ENCODE assay signal across 16 cellular contexts in the genomic region with DNA sequence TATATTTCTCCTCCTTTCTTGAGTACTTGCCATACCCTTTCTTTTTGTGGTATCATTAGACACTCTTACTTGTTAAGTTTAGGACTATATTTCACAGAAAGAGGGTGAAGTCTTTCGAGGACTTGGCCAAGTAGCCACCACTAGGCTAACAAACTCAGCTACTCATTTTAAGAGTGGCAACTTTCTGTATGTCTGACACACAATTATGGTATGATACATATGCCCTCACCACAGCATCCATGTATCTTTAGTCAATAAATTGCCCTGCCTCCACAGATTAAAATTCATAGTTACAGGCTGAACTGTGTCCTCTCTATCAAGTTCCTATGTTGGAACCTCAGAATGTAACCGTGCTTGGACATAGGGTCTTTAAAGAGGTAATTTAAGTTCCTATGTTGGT. TPM values are rescaled to one million over a fixed set of nuclear protein-coding genes. Genes with fewer than 3 reads are reported as not detected.
A peak's percentile ranks its signal among the peaks of the same experiment; 100 is the strongest.
DNase-seq lines count a peak whose midpoint lies in the region; ATAC-seq and TF ChIP-seq lines count a peak whose summit lies in the region.
"Had no signal": no experiment of that assay in that cellular context is flagged by ENCODE, and none has a peak within 500 bp of the region (broad histone marks: within the 10 kb centered on the region; RNA-seq: fewer than 3 reads in every experiment).

No MANE protein-coding gene starts in this region.

- no peaks in the 10 kb centered on the region for H3K9me3 ChIP-seq in neutrophil
- H3K9me3 ChIP-seq: A549, BE2C had no signal

- no peaks in the 10 kb centered on the region for H3K9me3 Mint-ChIP-seq in activated naive CD8-positive, alpha-beta T cell treated with anti-CD3 and anti-CD28 coated beads, Interleukin-2, amount 50 U/mL, for 24 hours
- H3K9me3 Mint-ChIP-seq in activated naive CD8-positive, alpha-beta T cell treated with anti-CD3 and anti-CD28 coated beads for 36 hours = no peaks in the 10 kb centered on the region
- no peaks in the 10 kb centered on the region for H3K9me3 Mint-ChIP-seq in activated T-helper 17 cell treated with anti-CD3 and anti-CD28 coated beads, Interleukin-2, amount 50 U/mL, for 72 hours
- H3K9me3 Mint-ChIP-seq: CD4-positive, alpha-beta memory T cell; HFFc6 had no signal

- DNase-seq in activated naive CD8-positive, alpha-beta T cell treated with anti-CD3 and anti-CD28 coated beads, Interleukin-2, amount 50 U/mL, for 24 hours = no peak
- DNase-seq in activated naive CD8-positive, alpha-beta T cell treated with anti-CD3 and anti-CD28 coated beads for 36 hours = no peak
- DNase-seq in stimulated activated CD4-positive, alpha-beta T cell treated with anti-CD3 and anti-CD28 coated beads, Interleukin-4, amount 100 ng/mL, for 24 hours = no peak
- DNase-seq: BE2C; CD4-positive, alpha-beta memory T cell; COR-L47; DMS153; DND-41; GDM1; HCEC 1CT; HFFc6 had no signal

- no peaks in the 10 kb centered on the region for H3K27me3 Mint-ChIP-seq in activated naive CD8-positive, alpha-beta T cell treated with anti-CD3 and anti-CD28 coated beads, Interleukin-2, amount 50 U/mL, for 24 hours
- H3K27me3 Mint-ChIP-seq in activated naive CD8-positive, alpha-beta T cell treated with anti-CD3 and anti-CD28 coated beads for 36 hours = no peaks in the 10 kb centered on the region
- H3K27me3 Mint-ChIP-seq in activated T-helper 17 cell treated with anti-CD3 and anti-CD28 coated beads, Interleukin-2, amount 50 U/mL, for 72 hours = no peaks in the 10 kb centered on the region
- H3K27me3 Mint-ChIP-seq: CD4-positive, alpha-beta memory T cell had no signal

- TF ChIP-seq CTCF in neutrophil (IDR thresholded peaks at IDR 0.05) = no peak

- H3K4me1 Mint-ChIP-seq in activated naive CD8-positive, alpha-beta T cell treated with anti-CD3 and anti-CD28 coated beads, Interleukin-2, amount 50 U/mL, for 24 hours = peaks cover 57% of the 10 kb centered on the region
- H3K4me1 Mint-ChIP-seq in activated naive CD8-positive, alpha-beta T cell treated with anti-CD3 and anti-CD28 coated beads for 36 hours = peaks cover 37% of the 10 kb centered on the region
- peaks cover 24% of the 10 kb centered on the region for H3K4me1 Mint-ChIP-seq in activated T-helper 17 cell treated with anti-CD3 and anti-CD28 coated beads, Interleukin-2, amount 50 U/mL, for 72 hours

- peaks cover 11 to 37% of the 10 kb centered on the region in 2 experiments for H3K4me1 ChIP-seq in neutrophil (ENCODE audit: control insufficient read depth in 1 of 2, insufficient read depth in 1 of 2, low read depth in 1 of 2, low read length in 1 of 2)
- H3K4me1 ChIP-seq: A549 had no signal

- H3K4me3 Mint-ChIP-seq in activated naive CD8-positive, alpha-beta T cell treated with anti-CD3 and anti-CD28 coated beads, Interleukin-2, amount 50 U/mL, for 24 hours = no peak overlapping the region
- H3K4me3 Mint-ChIP-seq in activated naive CD8-positive, alpha-beta T cell treated with anti-CD3 and anti-CD28 coated beads for 36 hours = no peak overlapping the region
- H3K4me3 Mint-ChIP-seq in activated T-helper 17 cell treated with anti-CD3 and anti-CD28 coated beads, Interleukin-2, amount 50 U/mL, for 72 hours = no peak overlapping the region
- H3K4me3 Mint-ChIP-seq: CD4-positive, alpha-beta memory T cell; HFFc6 had no signal

- H3K36me3 Mint-ChIP-seq in activated naive CD8-positive, alpha-beta T cell treated with anti-CD3 and anti-CD28 coated beads, Interleukin-2, amount 50 U/mL, for 24 hours (ENCODE audit: low read depth) = peaks cover 28% of the 10 kb centered on the region
- peaks cover 14% of the 10 kb centered on the region for H3K36me3 Mint-ChIP-seq in activated naive CD8-positive, alpha-beta T cell treated with anti-CD3 and anti-CD28 coated beads for 36 hours
- peaks cover 58% of the 10 kb centered on the region for H3K36me3 Mint-ChIP-seq in activated T-helper 17 cell treated with anti-CD3 and anti-CD28 coated beads, Interleukin-2, amount 50 U/mL, for 72 hours (ENCODE audit: low read depth)

- H3K27ac Mint-ChIP-seq in activated naive CD8-positive, alpha-beta T cell treated with anti-CD3 and anti-CD28 coated beads, Interleukin-2, amount 50 U/mL, for 24 hours = peak overlapping the region; percentile 57
- H3K27ac Mint-ChIP-seq in activated naive CD8-positive, alpha-beta T cell treated with anti-CD3 and anti-CD28 coated beads for 36 hours = no peak overlapping the region
- peak overlapping the region; percentile 56 for H3K27ac Mint-ChIP-seq in activated T-helper 17 cell treated with anti-CD3 and anti-CD28 coated beads, Interleukin-2, amount 50 U/mL, for 72 hours
- H3K27ac Mint-ChIP-seq: HFFc6 had no signal

- H3K27ac ChIP-seq in neutrophil = peak overlapping the region; percentile 63
- H3K27ac ChIP-seq: A549, C4-2B had no signal

- H3K36me3 ChIP-seq in neutrophil = peaks cover 5% of the 10 kb centered on the region
- H3K36me3 ChIP-seq: BE2C had no signal

- no peaks in the 10 kb centered on the region for H3K27me3 ChIP-seq in neutrophil
- H3K27me3 ChIP-seq: BE2C had no signal

- no peak overlapping the region for H3K4me3 ChIP-seq in neutrophil (ENCODE audit: low read depth in 1 of 2, low read length in 1 of 2)
- H3K4me3 ChIP-seq: A549 had no signal

- no peak for ATAC-seq in activated naive CD8-positive, alpha-beta T cell treated with anti-CD3 and anti-CD28 coated beads, Interleukin-2, amount 50 U/mL, for 24 hours
- peak; percentile 32 for ATAC-seq in activated T-helper 17 cell treated with anti-CD3 and anti-CD28 coated beads, Interleukin-2, amount 50 U/mL, for 72 hours (replicated peaks)
- no peak for ATAC-seq in HG02588 (IDR thresholded peaks at IDR 0.05; ENCODE audit: unreplicated experiment)
- ATAC-seq: A549 had no signal

RNA-seq across cellular contexts. Expression of a gene that starts 23.2 kb away (rescaled TPM):
- 10 to 100 TPM; 28.5 to 31.3 TPM for total RNA-seq in activated naive CD8-positive, alpha-beta T cell treated with anti-CD3 and anti-CD28 coated beads for 36 hours
- total RNA-seq in activated T-helper 17 cell treated with anti-CD3 and anti-CD28 coated beads, Interleukin-2, amount 50 U/mL, for 72 hours = 10 to 100 TPM; 27.4 to 31.0 TPM
